27 cellular contexts compared by ENCODE assay signal in genomic region chr7:104933022-104933421, GRCh38.
DNase-seq lines count a peak whose midpoint lies in the region; ATAC-seq and TF ChIP-seq lines count a peak whose summit lies in the region.
"Had no signal": no experiment of that assay in that cellular context is flagged by ENCODE, and none has a peak within 500 bp of the region (broad histone marks: within the 10 kb centered on the region; RNA-seq: fewer than 3 reads in every experiment).

No MANE protein-coding gene starts in this region.

- TF ChIP-seq POLR2A in transverse colon (IDR thresholded peaks at IDR 0.05) = no peak

- TF ChIP-seq EP300 in transverse colon (IDR thresholded peaks at IDR 0.05; ENCODE audit: low read depth) = no peak

- H3K27me3 ChIP-seq in muscle layer of duodenum (ENCODE audit: low read depth, low read length) (no peaks in the 10 kb centered on the region), transverse colon (no peaks in the 10 kb centered on the region)
- H3K27me3 ChIP-seq: gastroesophageal sphincter, pancreas, SJSA1, spleen, vagina had no signal

- intact Hi-C loops in transverse colon (cut with DNase I; ENCODE audit: low total_unique reads) = no loop called here

- POLR2A ChIA-PET in WTC11 (lab: Charles Lee) = no interaction called here

- H3K4me1 ChIP-seq in muscle layer of duodenum (ENCODE audit: control insufficient read depth in 1 of 2, insufficient read depth in 2 of 2, low read length in 2 of 2) (no peaks in the 10 kb centered on the region), transverse colon (peaks cover 4 to 44% (median 24%) of the 10 kb centered on the region in 4 donors)
- H3K4me1 ChIP-seq: pancreas, SJSA1 had no signal

- H3K27ac ChIP-seq in muscle layer of duodenum (ENCODE audit: low read length) = peak overlapping the region; percentile 73
- H3K27ac ChIP-seq in transverse colon = peak overlapping the region; percentile 68 to 85 (median 74)
- H3K27ac ChIP-seq in coronary artery = no peak overlapping the region
- H3K27ac ChIP-seq: 22Rv1, gastroesophageal sphincter, pancreas, SJSA1, vagina had no signal

- peak overlapping the region; percentile 21 for H3K27ac Mint-ChIP-seq in T-helper 2 cell treated with Interferon-gamma antibody and Interleukin-4, amounts not matched to agents 5 μg/mL and 100 μg/mL, for 36 hours
- no peak overlapping the region for H3K27ac Mint-ChIP-seq in WTC11
- H3K27ac Mint-ChIP-seq: activated CD8-positive, alpha-beta T cell treated with anti-CD3 and anti-CD28 coated beads, Interleukin-2, amount 10 ng/mL, durations not matched to agents 7 days and 5 days; natural killer cell had no signal

- no peak for DNase-seq in T-helper 2 cell treated with Interferon-gamma antibody and Interleukin-4, amounts not matched to agents 5 μg/mL and 100 μg/mL, for 36 hours (ENCODE audit: low spot score)
- DNase-seq in T-helper 2 cell (no peak), WTC11 (ENCODE audit: low spot score) (no peak), transverse colon (no peak), coronary artery (ENCODE audit: low spot score) (no peak), LoVo (ENCODE audit: low spot score) (no peak)
- no peak for DNase-seq in stimulated activated CD4-positive, alpha-beta T cell treated with anti-CD3 and anti-CD28 coated beads, Interleukin-4, amount 100 ng/mL, for 1 hour
- DNase-seq: activated CD8-positive, alpha-beta T cell treated with anti-CD3 and anti-CD28 coated beads, Interleukin-2, amount 10 ng/mL, durations not matched to agents 7 days and 5 days; activated effector memory CD4-positive, alpha-beta T cell treated with Interleukin-2 at 50 U/mL for 16 hours; activated T-cell treated with anti-CD3 and anti-CD28 coated beads for 4 hours; CD4-positive, alpha-beta memory T cell; hippocampal formation; immature natural killer cell; KBM-7; natural killer cell; NCI-H2029 treated with DMSO at 0.1 percent for 48 hours; pancreas; RPMI8226; spleen; stimulated activated CD4-positive, alpha-beta T cell treated with anti-CD3 and anti-CD28 coated beads, Interleukin-2, amount 100 ng/mL, for 48 hours; T-helper 1 cell had no signal

- H3K4me1 Mint-ChIP-seq in T-helper 2 cell treated with Interferon-gamma antibody and Interleukin-4, amounts not matched to agents 5 μg/mL and 100 μg/mL, for 36 hours (ENCODE audit: low read depth) = peaks cover 5% of the 10 kb centered on the region
- H3K4me1 Mint-ChIP-seq in WTC11 = peaks cover 26% of the 10 kb centered on the region
- H3K4me1 Mint-ChIP-seq: immature natural killer cell, natural killer cell had no signal

- TF ChIP-seq CTCF in WTC11 (IDR thresholded peaks at IDR 0.05) (no peak), transverse colon (IDR thresholded peaks at IDR 0.05) (no peak), coronary artery (IDR thresholded peaks at IDR 0.05) (no peak)

- H3K4me3 ChIP-seq in muscle layer of duodenum (ENCODE audit: low read depth in 1 of 2, low read length in 2 of 2) = no peak overlapping the region
- no peak overlapping the region for H3K4me3 ChIP-seq in transverse colon
- no peak overlapping the region for H3K4me3 ChIP-seq in coronary artery
- H3K4me3 ChIP-seq: gastroesophageal sphincter, pancreas, SJSA1, spleen, vagina had no signal

- in situ Hi-C loops in transverse colon (cut with MboI; ENCODE audit: low pct_ligation_motif_present in 1 of 4, low pct_unique_long_range_greater_than_20kb in 1 of 4, low sequenced_read_pairs in 3 of 4) = no loop called here

- no peaks in the 10 kb centered on the region for H3K36me3 ChIP-seq in muscle layer of duodenum (ENCODE audit: control insufficient read depth in 1 of 2, insufficient read depth in 2 of 2, low read length in 2 of 2)
- no peaks in the 10 kb centered on the region for H3K36me3 ChIP-seq in transverse colon
- H3K36me3 ChIP-seq: gastroesophageal sphincter, pancreas, SJSA1, spleen, vagina had no signal

- 82 to 92% methylated on average over 2 to 9 of the region's 9 CpGs for WGBS in transverse colon (ENCODE audit: low coverage in 1 of 2), 2 donors

- ATAC-seq in WTC11 = no peak
- ATAC-seq: activated CD8-positive, alpha-beta T cell treated with anti-CD3 and anti-CD28 coated beads, Interleukin-2, amount 10 ng/mL, durations not matched to agents 7 days and 5 days; gastroesophageal sphincter; pancreas had no signal

- H3K36me3 Mint-ChIP-seq in T-helper 2 cell treated with Interferon-gamma antibody and Interleukin-4, amounts not matched to agents 5 μg/mL and 100 μg/mL, for 36 hours (ENCODE audit: low read depth) = no peaks in the 10 kb centered on the region
- no peaks in the 10 kb centered on the region for H3K36me3 Mint-ChIP-seq in WTC11
- H3K36me3 Mint-ChIP-seq: CD4-positive, alpha-beta memory T cell; natural killer cell had no signal

- H3K27me3 Mint-ChIP-seq in T-helper 2 cell treated with Interferon-gamma antibody and Interleukin-4, amounts not matched to agents 5 μg/mL and 100 μg/mL, for 36 hours (ENCODE audit: low read depth) = no peaks in the 10 kb centered on the region
- no peaks in the 10 kb centered on the region; the same call in 1 of the 2 replicates for H3K27me3 Mint-ChIP-seq in WTC11 (ENCODE audit: low read depth)
- H3K27me3 Mint-ChIP-seq: CD4-positive, alpha-beta memory T cell; central memory CD8-positive, alpha-beta T cell had no signal

- no peak overlapping the region for H3K4me3 Mint-ChIP-seq in T-helper 2 cell treated with Interferon-gamma antibody and Interleukin-4, amounts not matched to agents 5 μg/mL and 100 μg/mL, for 36 hours
- no peak overlapping the region for H3K4me3 Mint-ChIP-seq in WTC11
- H3K4me3 Mint-ChIP-seq: activated CD8-positive, alpha-beta T cell treated with anti-CD3 and anti-CD28 coated beads, Interleukin-2, amount 10 ng/mL, durations not matched to agents 7 days and 5 days; CD4-positive, alpha-beta memory T cell; central memory CD8-positive, alpha-beta T cell; immature natural killer cell; natural killer cell had no signal

- H3K9me3 ChIP-seq in muscle layer of duodenum (ENCODE audit: control insufficient read depth in 1 of 2, low read length in 2 of 2) = no peaks in the 10 kb centered on the region
- H3K9me3 ChIP-seq in transverse colon = no peaks in the 10 kb centered on the region
- H3K9me3 ChIP-seq: gastroesophageal sphincter, pancreas, SJSA1, spleen, vagina had no signal

- H3K9me3 Mint-ChIP-seq in T-helper 2 cell treated with Interferon-gamma antibody and Interleukin-4, amounts not matched to agents 5 μg/mL and 100 μg/mL, for 36 hours = no peaks in the 10 kb centered on the region
- peaks cover 3% of the 10 kb centered on the region for H3K9me3 Mint-ChIP-seq in WTC11
- H3K9me3 Mint-ChIP-seq: central memory CD8-positive, alpha-beta T cell; immature natural killer cell; natural killer cell had no signal

- CTCF ChIA-PET in WTC11 (lab: Charles Lee) = no interaction called here

TF ChIP-seq in WTC11, 78 proteins besides CTCF, POLR2A, EP300 and RAD21:
- TF ChIP-seq CREM (CRISPR knock-in tag; IDR thresholded peaks at IDR 0.05) (no peak), NFE2L1 (CRISPR knock-in tag; IDR thresholded peaks at IDR 0.05) (peak; percentile 41; the same call in 1 of the 2 replicates), HMGXB4 (CRISPR knock-in tag; IDR thresholded peaks at IDR 0.05) (no peak), CREB1 (CRISPR knock-in tag; IDR thresholded peaks at IDR 0.05) (no peak), ATF1 (CRISPR knock-in tag; IDR thresholded peaks at IDR 0.05) (no peak), MAX (CRISPR knock-in tag; IDR thresholded peaks at IDR 0.05) (no peak), ATF6 (CRISPR knock-in tag; IDR thresholded peaks at IDR 0.05) (no peak)

Comparison
In these comparisons a context has a peak if more than half of its experiments do, and no peak if none do; other contexts are left out.
1. H3K27ac ChIP-seq: peak in muscle layer of duodenum (single experiment) and transverse colon (4 of 4); none in coronary artery (0 of 2).